Comparison of ENCODE assay signal across 8 cellular contexts in genomic region chr3:115100806-115101205, GRCh38. TPM values are rescaled to one million over a fixed set of nuclear protein-coding genes. Genes with fewer than 3 reads are reported as not detected.
DNase-seq lines count a peak whose midpoint lies in the region; TF ChIP-seq lines count a peak whose summit lies in the region.

No MANE protein-coding gene starts in this region.

- H3K9me3 ChIP-seq in OCI-LY3 (ENCODE audit: insufficient read depth, low read length) (no peaks in the 10 kb centered on the region), left ventricle myocardium inferior (replicated peaks) (peaks cover 11% of the 10 kb centered on the region), stomach (no peaks in the 10 kb centered on the region)

- H3K4me3 ChIP-seq in OCI-LY3 (ENCODE audit: low read length) = peak overlapping the region; percentile 62; the same call in 1 of the 2 replicates
- peak overlapping the region; percentile 66 for H3K4me3 ChIP-seq in left ventricle myocardium inferior
- peak overlapping the region; percentile 38 to 45 (median 42) for H3K4me3 ChIP-seq in stomach

- DNase-seq in NCI-H510A treated with DMSO at 0.1 percent for 48 hours (lab: John Stamatoyannopoulos, UW) = peak; percentile 22
- no peak for DNase-seq in NCI-H510A (lab: John Stamatoyannopoulos, UW)
- DNase-seq in left ventricle myocardium inferior = no peak
- no peak for DNase-seq in stomach
- DNase-seq in HuH-7 (ENCODE audit: low spot score) = no peak
- no peak for DNase-seq in cerebellum (ENCODE audit: low spot score)
- no peak for DNase-seq in HuH-7.5 (ENCODE audit: low spot score)

- peaks cover 12% of the 10 kb centered on the region for H3K4me1 ChIP-seq in OCI-LY3 (ENCODE audit: low read length)
- peaks cover 63% of the 10 kb centered on the region for H3K4me1 ChIP-seq in left ventricle myocardium inferior
- H3K4me1 ChIP-seq in stomach = peaks cover 5 to 56% (median 29%) of the 10 kb centered on the region in 4 donors

- intact Hi-C loops in left ventricle myocardium inferior (cut with micrococcal nuclease) = no loop called here
- intact Hi-C loops in stomach (cut with DNase I; ENCODE audit: low total_unique reads) = no loop called here

- H2AFZ ChIP-seq in OCI-LY3 (ENCODE audit: low read depth, low read length) = no peak overlapping the region

- H4K20me1 ChIP-seq in OCI-LY3 (ENCODE audit: insufficient read depth, low read length) = no peaks in the 10 kb centered on the region

- H3K79me2 ChIP-seq in OCI-LY3 (ENCODE audit: low read length) = no peaks in the 10 kb centered on the region

- H3K9ac ChIP-seq in OCI-LY3 (ENCODE audit: low read length) = no peak overlapping the region

- H3K27ac ChIP-seq in OCI-LY3 (ENCODE audit: low read length) (no peak overlapping the region), left ventricle myocardium inferior (replicated peaks) (peak overlapping the region; percentile 82), stomach (peak overlapping the region in 4 of 5 donors; percentile 72 to 84 (median 80))

- no peak for TF ChIP-seq POLR2A in stomach (IDR thresholded peaks at IDR 0.05)

- peak overlapping the region; percentile 72 for H3K4me2 ChIP-seq in OCI-LY3 (ENCODE audit: low read length)

- no peaks in the 10 kb centered on the region for H3K27me3 ChIP-seq in OCI-LY3 (ENCODE audit: low read depth, low read length)
- no peaks in the 10 kb centered on the region for H3K27me3 ChIP-seq in left ventricle myocardium inferior (ENCODE audit: low read depth)
- no peaks in the 10 kb centered on the region for H3K27me3 ChIP-seq in stomach

- TF ChIP-seq CTCF in OCI-LY3 (IDR thresholded peaks at IDR 0.05; ENCODE audit: low read depth, low read length) (no peak), left ventricle myocardium inferior (IDR thresholded peaks at IDR 0.05; ENCODE audit: borderline replicate concordance) (no peak), stomach (IDR thresholded peaks at IDR 0.05) (no peak)

- no peak for TF ChIP-seq EP300 in stomach (IDR thresholded peaks at IDR 0.05)

- WGBS in stomach, 5 donors = 25 to 48% (median 31%) methylated on average over 2 of the region's 2 CpGs

- H3K36me3 ChIP-seq in OCI-LY3 (replicated peaks; ENCODE audit: low read depth, low read length) = no peaks in the 10 kb centered on the region
- H3K36me3 ChIP-seq in left ventricle myocardium inferior = peaks cover 9% of the 10 kb centered on the region
- H3K36me3 ChIP-seq in stomach = peaks cover 0 to 10% (median 0%) of the 10 kb centered on the region in 4 donors

RNA-seq across cellular contexts. Expression of gene ZBTB20, which starts 46.3 kb away (rescaled TPM):
- total RNA-seq in left ventricle myocardium inferior (62.0 TPM), stomach (100 to 1,000 TPM in 1 of 5 donors, 10 to 100 TPM in 4; 36.2 to 149 (median 44.0) TPM), cerebellum (84.3 TPM)
- polyA plus RNA-seq in stomach = 1 to 10 TPM in 1 of 3 donors, under 1 TPM in 2; 0.15 to 1.6 (median 0.28) TPM
